10 cellular contexts compared by ENCODE assay signal in genomic region chr5:158958048-158958994, GRCh38.
DNase-seq lines count a peak whose midpoint lies in the region; ATAC-seq and TF ChIP-seq lines count a peak whose summit lies in the region.
"Had no signal": no experiment of that assay in that cellular context is flagged by ENCODE, and none has a peak within 500 bp of the region (broad histone marks: within the 10 kb centered on the region; RNA-seq: fewer than 3 reads in every experiment).

No MANE protein-coding gene starts in this region.

- H3K18ac ChIP-seq in mesenchymal stem cell (ENCODE audit: low read depth in 1 of 2, low read length in 2 of 2) = no peak overlapping the region

- H3K4me1 Mint-ChIP-seq in activated CD8-positive, alpha-beta memory T cell treated with anti-CD3 and anti-CD28 coated beads, Interleukin-2, amount 10 ng/mL, durations not matched to agents 7 days and 5 days = no peaks in the 10 kb centered on the region

- H2BK12ac ChIP-seq in mesenchymal stem cell (ENCODE audit: low read length in 2 of 2) = no peak overlapping the region

- no peak overlapping the region for H2BK15ac ChIP-seq in mesenchymal stem cell (ENCODE audit: low read depth, poor library complexity, severe bottlenecking)

- peaks cover 0 to 10% of the 10 kb centered on the region in 2 experiments for H3K36me3 ChIP-seq in mesenchymal stem cell (ENCODE audit: control insufficient read depth in 1 of 2, insufficient read depth in 2 of 2, low read depth in 1 of 2, low read length in 2 of 2)
- no peaks in the 10 kb centered on the region for H3K36me3 ChIP-seq in A673 (ENCODE audit: insufficient read depth, low read length, poor library complexity, severe bottlenecking)

- POLR2A ChIA-PET in A673 (lab: Charles Lee; ENCODE audit: low non-redundant PET) = no interaction called here

- no peaks in the 10 kb centered on the region for H3K36me3 Mint-ChIP-seq in activated CD8-positive, alpha-beta memory T cell treated with anti-CD3 and anti-CD28 coated beads, Interleukin-2, amount 10 ng/mL, durations not matched to agents 7 days and 5 days

- no peak overlapping the region for H3K4me3 Mint-ChIP-seq in activated CD8-positive, alpha-beta memory T cell treated with anti-CD3 and anti-CD28 coated beads, Interleukin-2, amount 10 ng/mL, durations not matched to agents 7 days and 5 days

- no peak overlapping the region for H2AK5ac ChIP-seq in mesenchymal stem cell (ENCODE audit: low read length, severe bottlenecking)

- H3K4me1 ChIP-seq in mesenchymal stem cell (ENCODE audit: control insufficient read depth, insufficient read depth, low read depth, low read length) = no peaks in the 10 kb centered on the region
- H3K4me1 ChIP-seq in A673 (ENCODE audit: insufficient read depth, low read length, poor library complexity, severe bottlenecking) = no peaks in the 10 kb centered on the region

- DNase-seq in GM04504 (ENCODE audit: low read depth) = peak; percentile 48
- DNase-seq in NCI-H2227 treated with DMSO at 0.1 percent for 48 hours (lab: John Stamatoyannopoulos, UW) = peak; percentile 71
- peak; percentile 51 for DNase-seq in mesenchymal stem cell
- no peak for DNase-seq in activated gamma-delta T cell (lab: John Stamatoyannopoulos, UW)
- no peak for DNase-seq in activated CD8-positive, alpha-beta memory T cell treated with anti-CD3 and anti-CD28 coated beads, Interleukin-2, amount 10 ng/mL, durations not matched to agents 7 days and 5 days
- DNase-seq in A673 (ENCODE audit: low spot score) = no peak
- no peak for DNase-seq in NCI-H69 (lab: John Stamatoyannopoulos, UW)
- DNase-seq: T-helper 9 cell had no signal

- peaks cover 6% of the 10 kb centered on the region for H3K27me3 Mint-ChIP-seq in activated CD8-positive, alpha-beta memory T cell treated with anti-CD3 and anti-CD28 coated beads, Interleukin-2, amount 10 ng/mL, durations not matched to agents 7 days and 5 days

- H2BK120ac ChIP-seq in mesenchymal stem cell (ENCODE audit: low read depth, low read length) = no peak overlapping the region

- H3K9me3 ChIP-seq in mesenchymal stem cell (ENCODE audit: control insufficient read depth, low read length) (peaks cover 6% of the 10 kb centered on the region), A673 (ENCODE audit: low read depth, low read length, poor library complexity, severe bottlenecking) (no peaks in the 10 kb centered on the region)

- H3K27me3 ChIP-seq in mesenchymal stem cell (ENCODE audit: control insufficient read depth in 1 of 2, insufficient read depth in 1 of 2, low read length in 2 of 2) (no peaks in the 10 kb centered on the region), A673 (replicated peaks; ENCODE audit: insufficient read depth, low read depth, low read length, poor library complexity) (no peaks in the 10 kb centered on the region)

- TF ChIP-seq CTCF in A673 (conservative IDR thresholded peaks at IDR 0.05; ENCODE audit: low read depth, low read length) = no peak

- H3K4me3 ChIP-seq in mesenchymal stem cell (ENCODE audit: insufficient read depth in 1 of 2, low read depth in 1 of 2, low read length in 2 of 2) (no peak overlapping the region), A673 (ENCODE audit: low read depth, low read length, poor library complexity, severe bottlenecking) (no peak overlapping the region)

- H3K27ac ChIP-seq in mesenchymal stem cell (ENCODE audit: low read length, poor library complexity, severe bottlenecking) (no peak overlapping the region), A673 (ENCODE audit: low read depth, low read length, poor library complexity, severe bottlenecking) (no peak overlapping the region)
- H3K27ac ChIP-seq: KMS-11 had no signal

- no peak overlapping the region for H3K23ac ChIP-seq in mesenchymal stem cell (ENCODE audit: low read length in 2 of 2)

- intact Hi-C loops in A673 (cut with micrococcal nuclease; ENCODE audit: unreplicated experiment) = no loop called here

- H3K79me1 ChIP-seq in mesenchymal stem cell (replicated peaks; ENCODE audit: low read length, poor library complexity, severe bottlenecking) = no peaks in the 10 kb centered on the region

- peak overlapping the region in 1 of 2 experiments; percentile 46 for H3K4ac ChIP-seq in mesenchymal stem cell (ENCODE audit: low read depth in 1 of 2, low read length in 2 of 2)

- no peak overlapping the region for H2AFZ ChIP-seq in mesenchymal stem cell (ENCODE audit: low read depth, low read length)

- 38% methylated on average over 13 of the region's 15 CpGs for WGBS in mesenchymal stem cell

- H4K8ac ChIP-seq in mesenchymal stem cell (ENCODE audit: low read length) = no peak overlapping the region

- peak; percentile 31 for ATAC-seq in GM21360 (IDR thresholded peaks at IDR 0.05; ENCODE audit: unreplicated experiment)
- no peak for ATAC-seq in activated CD8-positive, alpha-beta memory T cell treated with anti-CD3 and anti-CD28 coated beads, Interleukin-2, amount 10 ng/mL, durations not matched to agents 7 days and 5 days

- CTCF ChIA-PET in activated CD8-positive, alpha-beta memory T cell treated with anti-CD3 and anti-CD28 coated beads, Interleukin-2, amount 10 ng/mL, durations not matched to agents 7 days and 5 days (lab: Charles Lee) = no interaction called here
- CTCF ChIA-PET in A673 (lab: Charles Lee) = no interaction called here

- H3K27ac Mint-ChIP-seq in activated CD8-positive, alpha-beta memory T cell treated with anti-CD3 and anti-CD28 coated beads, Interleukin-2, amount 10 ng/mL, durations not matched to agents 7 days and 5 days = no peak overlapping the region

- no peak overlapping the region for H4K91ac ChIP-seq in mesenchymal stem cell (ENCODE audit: low read length)

- BruUV-seq in A673 (replicated peaks; lab: Mats Ljungman, UMichigan) = no TSS peak

- no peak overlapping the region for H3K4me2 ChIP-seq in mesenchymal stem cell (ENCODE audit: low read length, poor library complexity, severe bottlenecking)
- H3K4me2 ChIP-seq: KMS-11 had no signal

- no peaks in the 10 kb centered on the region for H3K9me3 Mint-ChIP-seq in activated CD8-positive, alpha-beta memory T cell treated with anti-CD3 and anti-CD28 coated beads, Interleukin-2, amount 10 ng/mL, durations not matched to agents 7 days and 5 days (ENCODE audit: low read depth)

- H2BK5ac ChIP-seq in mesenchymal stem cell (ENCODE audit: low read depth, low read length, poor library complexity, severe bottlenecking) = no peak overlapping the region

- H3K14ac ChIP-seq in mesenchymal stem cell (ENCODE audit: low read length in 2 of 2) = no peak overlapping the region

- peak overlapping the region; percentile 15 for H3K9ac ChIP-seq in mesenchymal stem cell (ENCODE audit: low read length)
- H3K9ac ChIP-seq: KMS-11 had no signal

Comparison
In these comparisons a context has a peak if more than half of its experiments do, and no peak if none do; other contexts are left out.
1. DNase-seq: peak in GM04504 (single experiment), NCI-H2227 treated with DMSO at 0.1 percent for 48 hours (single experiment) and mesenchymal stem cell (single experiment); none in activated gamma-delta T cell (single experiment), activated CD8-positive, alpha-beta memory T cell treated with anti-CD3 and anti-CD28 coated beads, Interleukin-2, amount 10 ng/mL, durations not matched to agents 7 days and 5 days (single experiment), A673 (single experiment) and NCI-H69 (single experiment).